Comparison of ENCODE assay signal across 9 cellular contexts in genomic region chr11:66891849-66892660, GRCh38. TPM values are rescaled to one million over a fixed set of nuclear protein-coding genes. Genes with fewer than 3 reads are reported as not detected.
DNase-seq lines count a peak whose midpoint lies in the region; ATAC-seq, FAIRE-seq and TF ChIP-seq lines count a peak whose summit lies in the region.
"Had no signal": no experiment of that assay in that cellular context is flagged by ENCODE, and none has a peak within 500 bp of the region (broad histone marks: within the 10 kb centered on the region; RNA-seq: fewer than 3 reads in every experiment).

No MANE protein-coding gene starts in this region.

- intact Hi-C loops in activated T-helper 2 cell treated with anti-CD3 and anti-CD28 coated beads, Interferon-gamma antibody, Interleukin-2, Interleukin-4, amounts not matched to agents 10 μg/mL and 5 μg/mL and 100 μg/mL, durations not matched to agents 14 hours and 24 hours and 36 hours (cut with micrococcal nuclease) = loop anchor here (10.0 kb wide), 1 partner anchor 83 kb away; the partner anchor contains the start of gene C11orf86
- intact Hi-C loops in stomach (cut with DNase I; ENCODE audit: low total_unique reads) = no loop called here

- H3K36me3 Mint-ChIP-seq in activated T-helper 2 cell treated with anti-CD3 and anti-CD28 coated beads, Interferon-gamma antibody, Interleukin-2, Interleukin-4, amounts not matched to agents 10 μg/mL and 5 μg/mL and 100 μg/mL, durations not matched to agents 14 hours and 24 hours and 36 hours (ENCODE audit: low read depth) = no peaks in the 10 kb centered on the region

- peaks cover 20% of the 10 kb centered on the region for H3K4me1 ChIP-seq in keratinocyte (ENCODE audit: control insufficient read depth, extremely low read depth, insufficient read depth, low read length)
- peaks cover 0 to 14% (median 2%) of the 10 kb centered on the region in 4 donors for H3K4me1 ChIP-seq in stomach

- peak overlapping the region; percentile 1 for H3K4me2 ChIP-seq in keratinocyte (ENCODE audit: control insufficient read depth, extremely low read depth, insufficient read depth, low read depth, low read length)

- peak; percentile 79 for ATAC-seq in HG02623 (IDR thresholded peaks at IDR 0.05; ENCODE audit: unreplicated experiment)

- H3K36me3 ChIP-seq in keratinocyte (ENCODE audit: control insufficient read depth in 2 of 2, extremely low read depth in 1 of 2, insufficient read depth in 2 of 2, low read length in 2 of 2) (peaks cover 3 to 8% of the 10 kb centered on the region in 2 experiments), stomach (no peaks in the 10 kb centered on the region)

- peaks cover 7% of the 10 kb centered on the region for H3K79me2 ChIP-seq in keratinocyte (ENCODE audit: control insufficient read depth, insufficient read depth, low read length)

- H3K27ac Mint-ChIP-seq in activated T-helper 2 cell treated with anti-CD3 and anti-CD28 coated beads, Interferon-gamma antibody, Interleukin-2, Interleukin-4, amounts not matched to agents 10 μg/mL and 5 μg/mL and 100 μg/mL, durations not matched to agents 14 hours and 24 hours and 36 hours = peak overlapping the region; percentile 60

- H4K20me1 ChIP-seq in keratinocyte (ENCODE audit: control insufficient read depth, extremely low read depth, insufficient read depth, low read length) = no peaks in the 10 kb centered on the region

- no peaks in the 10 kb centered on the region for H3K27me3 ChIP-seq in keratinocyte (ENCODE audit: control insufficient read depth, extremely low read depth, insufficient read depth, low read length)
- no peaks in the 10 kb centered on the region for H3K27me3 ChIP-seq in stomach
- H3K27me3 ChIP-seq: dorsolateral prefrontal cortex had no signal

- 57 to 78% (median 73%) methylated on average over 14 of the region's 14 CpGs for WGBS in stomach, 5 donors

- peak; percentile 92 for FAIRE-seq in keratinocyte (lab: Jason Lieb, UNC)

- H2AFZ ChIP-seq in keratinocyte (ENCODE audit: control insufficient read depth, low read length) = no peak overlapping the region

- peaks cover 9% of the 10 kb centered on the region for H3K27me3 Mint-ChIP-seq in activated T-helper 2 cell treated with anti-CD3 and anti-CD28 coated beads, Interferon-gamma antibody, Interleukin-2, Interleukin-4, amounts not matched to agents 10 μg/mL and 5 μg/mL and 100 μg/mL, durations not matched to agents 14 hours and 24 hours and 36 hours (ENCODE audit: low read depth)

- peak in 1 of 3 experiments; percentile 8 for TF ChIP-seq CTCF in keratinocyte (optimal IDR thresholded peaks at IDR 0.05 in 1 of 3, IDR thresholded peaks at IDR 0.05 in 1 of 3, conservative IDR thresholded peaks at IDR 0.05 in 1 of 3; ENCODE audit: extremely low read depth in 1 of 3, insufficient read depth in 2 of 3, low read length in 3 of 3)
- no peak for TF ChIP-seq CTCF in stomach (IDR thresholded peaks at IDR 0.05)

- no peak for TF ChIP-seq EP300 in stomach (IDR thresholded peaks at IDR 0.05)

- H3K9ac ChIP-seq in keratinocyte (ENCODE audit: control insufficient read depth, extremely low read depth, insufficient read depth, low read length) = no peak overlapping the region

- H3K27ac ChIP-seq in keratinocyte (ENCODE audit: control insufficient read depth, insufficient read depth, low read length) = peak overlapping the region; percentile 59
- H3K27ac ChIP-seq in stomach = peak overlapping the region in 1 of 5 donors; percentile 29

- TF ChIP-seq POLR2A in stomach (IDR thresholded peaks at IDR 0.05) = no peak

- H3K9me3 Mint-ChIP-seq in activated T-helper 2 cell treated with anti-CD3 and anti-CD28 coated beads, Interferon-gamma antibody, Interleukin-2, Interleukin-4, amounts not matched to agents 10 μg/mL and 5 μg/mL and 100 μg/mL, durations not matched to agents 14 hours and 24 hours and 36 hours = no peaks in the 10 kb centered on the region

- H3K9me3 ChIP-seq in keratinocyte (ENCODE audit: control insufficient read depth, low read depth, low read length) = no peaks in the 10 kb centered on the region
- H3K9me3 ChIP-seq in stomach = no peaks in the 10 kb centered on the region

- DNase-seq in NK-92 treated with Interleukin-12 subunit alpha and Interleukin-12 subunit beta, amount 100 ng/mL, for 24 hours (lab: John Stamatoyannopoulos, UW) = peak; percentile 78
- no peak for DNase-seq in NK-92 (lab: John Stamatoyannopoulos, UW; ENCODE audit: unreplicated experiment)
- peak; percentile 7 for DNase-seq in NCI-H2196 treated with DMSO at 0.1 percent for 48 hours (lab: John Stamatoyannopoulos, UW; ENCODE audit: unreplicated experiment)
- DNase-seq in activated T-helper 2 cell treated with anti-CD3 and anti-CD28 coated beads, Interferon-gamma antibody, Interleukin-2, Interleukin-4, amounts not matched to agents 10 μg/mL and 5 μg/mL and 100 μg/mL, durations not matched to agents 14 hours and 24 hours and 36 hours (ENCODE audit: low spot score) = peak; percentile 28
- peak; percentile 96 for DNase-seq in keratinocyte (ENCODE audit: low read depth, low spot score)
- peak; percentile 70 for DNase-seq in stomach
- no peak for DNase-seq in NCI-H1417 treated with DMSO at 0.1 percent for 48 hours (lab: John Stamatoyannopoulos, UW)

- H3K4me3 ChIP-seq in keratinocyte (ENCODE audit: control insufficient read depth in 2 of 3, extremely low read depth in 1 of 3, insufficient read depth in 2 of 3, low read depth in 1 of 3, low read length in 3 of 3) (peak overlapping the region in 1 of 3 experiments; percentile 11), stomach (no peak overlapping the region)
- H3K4me3 ChIP-seq: dorsolateral prefrontal cortex had no signal

- dilution Hi-C loops in keratinocyte (cut with MboI; ENCODE audit: extremely low pct_ligation_motif_present, low sequenced_read_pairs) = no loop called here

- H3K4me1 Mint-ChIP-seq in activated T-helper 2 cell treated with anti-CD3 and anti-CD28 coated beads, Interferon-gamma antibody, Interleukin-2, Interleukin-4, amounts not matched to agents 10 μg/mL and 5 μg/mL and 100 μg/mL, durations not matched to agents 14 hours and 24 hours and 36 hours (ENCODE audit: low read depth) = peaks cover 12% of the 10 kb centered on the region

- H3K4me3 Mint-ChIP-seq in activated T-helper 2 cell treated with anti-CD3 and anti-CD28 coated beads, Interferon-gamma antibody, Interleukin-2, Interleukin-4, amounts not matched to agents 10 μg/mL and 5 μg/mL and 100 μg/mL, durations not matched to agents 14 hours and 24 hours and 36 hours (ENCODE audit: low read depth) = no peak overlapping the region

- no peaks in the 10 kb centered on the region for H3K9me1 ChIP-seq in keratinocyte (ENCODE audit: control insufficient read depth, extremely low read depth, insufficient read depth, low read length)

RNA-seq across cellular contexts. Expression of gene LRFN4, which starts 35.2 kb away (rescaled TPM):
- total RNA-seq in activated T-helper 2 cell treated with anti-CD3 and anti-CD28 coated beads, Interferon-gamma antibody, Interleukin-2, Interleukin-4, amounts not matched to agents 10 μg/mL and 5 μg/mL and 100 μg/mL, durations not matched to agents 14 hours and 24 hours and 36 hours = 48.9 and 50.3 TPM in 2 replicates
- 0.77 to 1.5 TPM (median 1.1 TPM) in 3 replicates for polyA plus RNA-seq in keratinocyte
- polyA plus RNA-seq in keratinocyte (2011; ENCODE audit: low read depth) = 0.19 TPM
- 0.50 and 1.5 TPM in 2 replicates for polyA plus RNA-seq in keratinocyte (2011; cell fraction: cytosol; rRNA removed)
- 1.5 and 2.2 TPM in 2 replicates for polyA plus RNA-seq in keratinocyte (2011; cell fraction: nucleus; rRNA removed)
- polyA plus RNA-seq in keratinocyte (2012; ENCODE audit: low replicate concordance) = 0.89 and 1.6 TPM in 2 replicates
- polyA minus RNA-seq in keratinocyte = 0.38 to 0.82 TPM (median 0.53 TPM) in 3 replicates
- 5.8 TPM for polyA minus RNA-seq in keratinocyte (2011; cell fraction: cytosol; rRNA and poly(A)+ RNA removed)
- polyA minus RNA-seq in keratinocyte (2011; cell fraction: nucleus; rRNA and poly(A)+ RNA removed) = 2.2 and 2.8 TPM in 2 replicates
- total RNA-seq in stomach = 10 to 100 TPM in 4 of 5 donors, 1 to 10 TPM in 1; 7.3 to 37.9 (median 19.2) TPM
- polyA plus RNA-seq in stomach = 10 to 100 TPM in 1 of 3 donors, 1 to 10 TPM in 2; 2.1 to 12.7 (median 7.9) TPM

RNA-seq across cellular contexts. Expression of gene RCE1, which starts 48.8 kb away (rescaled TPM):
- total RNA-seq in activated T-helper 2 cell treated with anti-CD3 and anti-CD28 coated beads, Interferon-gamma antibody, Interleukin-2, Interleukin-4, amounts not matched to agents 10 μg/mL and 5 μg/mL and 100 μg/mL, durations not matched to agents 14 hours and 24 hours and 36 hours = 27.5 and 27.8 TPM in 2 replicates
- polyA plus RNA-seq in keratinocyte (11.2 to 15.2 TPM (median 14.0 TPM) in 3 replicates), stomach (10 to 100 TPM in 2 of 3 donors, 1 to 10 TPM in 1; 9.7 to 22.5 (median 10.1) TPM)
- 9.7 TPM for polyA plus RNA-seq in keratinocyte (2011; ENCODE audit: low read depth)
- 11.1 and 13.2 TPM in 2 replicates for polyA plus RNA-seq in keratinocyte (2011; cell fraction: cytosol; rRNA removed)
- polyA plus RNA-seq in keratinocyte (2011; cell fraction: nucleus; rRNA removed) = 26.7 and 32.8 TPM in 2 replicates
- polyA plus RNA-seq in keratinocyte (2012; ENCODE audit: low replicate concordance) = 16.3 and 24.1 TPM in 2 replicates
- polyA minus RNA-seq in keratinocyte = 10.0 to 18.5 TPM (median 15.1 TPM) in 3 replicates
- polyA minus RNA-seq in keratinocyte (2011; cell fraction: cytosol; rRNA and poly(A)+ RNA removed) = 22.1 TPM
- polyA minus RNA-seq in keratinocyte (2011; cell fraction: nucleus; rRNA and poly(A)+ RNA removed) = 15.6 and 17.7 TPM in 2 replicates
- total RNA-seq in stomach = 100 to 1,000 TPM in 1 of 5 donors, 10 to 100 TPM in 2, 1 to 10 TPM in 1, under 1 TPM in 1; 0.58 to 124 (median 19.4) TPM

Comparison
In these comparisons a context has a peak if more than half of its experiments do, and no peak if none do; other contexts are left out.
1. DNase-seq: peak in NK-92 treated with Interleukin-12 subunit alpha and Interleukin-12 subunit beta, amount 100 ng/mL, for 24 hours (single experiment), NCI-H2196 treated with DMSO at 0.1 percent for 48 hours (single experiment), activated T-helper 2 cell treated with anti-CD3 and anti-CD28 coated beads, Interferon-gamma antibody, Interleukin-2, Interleukin-4, amounts not matched to agents 10 μg/mL and 5 μg/mL and 100 μg/mL, durations not matched to agents 14 hours and 24 hours and 36 hours (single experiment), keratinocyte (single experiment) and stomach (single experiment); none in NK-92 (single experiment) and NCI-H1417 treated with DMSO at 0.1 percent for 48 hours (single experiment).